ENCODE assay signal across 23 cellular contexts in the genomic region with DNA sequence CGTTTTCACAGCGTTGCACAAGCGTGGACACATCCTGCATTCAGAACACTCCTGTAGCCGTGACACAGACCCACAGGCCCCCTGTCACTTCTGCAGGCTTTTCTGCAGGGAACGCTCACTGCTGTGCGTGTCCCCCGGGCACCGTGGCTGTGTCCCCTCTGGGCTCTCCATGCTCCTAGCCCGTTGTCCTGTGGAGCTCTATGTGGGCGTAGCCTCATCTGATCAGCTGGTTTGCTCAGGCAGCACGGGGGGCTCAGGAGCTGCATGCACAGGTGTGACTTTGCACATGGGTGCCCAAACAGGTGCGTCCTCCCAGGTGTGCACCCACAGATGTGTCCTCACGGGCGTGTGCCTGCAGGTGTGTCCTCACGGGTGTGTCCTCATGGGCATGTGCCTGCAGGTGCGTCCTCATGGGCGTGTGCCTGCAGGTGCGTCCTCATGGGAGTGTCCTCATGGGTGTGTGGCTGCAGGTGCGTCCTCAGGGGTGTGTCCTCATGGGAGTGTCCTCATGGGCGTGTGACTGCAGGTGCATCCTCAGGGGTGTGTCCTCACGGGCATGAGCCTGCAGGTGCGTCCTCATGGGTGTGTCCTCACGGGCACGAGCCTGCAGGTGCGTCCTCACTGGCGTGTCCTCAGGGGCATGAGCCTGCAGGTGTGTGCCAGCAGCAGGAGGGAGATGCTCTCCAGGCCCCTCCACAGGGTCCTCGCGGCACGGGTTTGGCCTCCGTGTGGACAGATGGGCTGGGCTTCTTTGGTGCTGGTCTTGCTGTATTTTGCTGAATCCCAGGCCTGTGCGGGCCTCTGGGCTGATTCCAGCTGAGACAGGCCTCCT. TPM values are rescaled to one million over a fixed set of nuclear protein-coding genes. Genes with fewer than 3 reads are reported as not detected.
DNase-seq lines count a peak whose midpoint lies in the region; ATAC-seq and TF ChIP-seq lines count a peak whose summit lies in the region.
"Had no signal": no experiment of that assay in that cellular context is flagged by ENCODE, and none has a peak within 500 bp of the region (broad histone marks: within the 10 kb centered on the region; RNA-seq: fewer than 3 reads in every experiment).

No MANE protein-coding gene starts in this region.

- intact Hi-C loops in Right ventricle myocardium inferior (cut with DNase I) (no loop called here), Right ventricle myocardium superior (cut with DNase I) (no loop called here)

- H3K9me3 Mint-ChIP-seq in nephron progenitor cell: peaks cover 25% of the 10 kb centered on the region
- H3K9me3 Mint-ChIP-seq: CD4-positive, alpha-beta T cell; central memory CD8-positive, alpha-beta T cell; H9 had no signal

- H3K4me1 Mint-ChIP-seq in nephron progenitor cell: peaks cover 5% of the 10 kb centered on the region

- H3K36me3 Mint-ChIP-seq in nephron progenitor cell (ENCODE audit: low read depth): peaks cover 56% of the 10 kb centered on the region

- TF ChIP-seq CTCF in epithelial cell of esophagus (IDR thresholded peaks at IDR 0.05; ENCODE audit: insufficient read depth, low read depth, low read length, missing control alignments) (no peak), nephron progenitor cell (IDR thresholded peaks at IDR 0.05) (no peak)

- no peak overlapping the region for H3K27ac Mint-ChIP-seq in nephron progenitor cell
- H3K27ac Mint-ChIP-seq: CD4-positive, alpha-beta T cell had no signal

- ATAC-seq in Right ventricle myocardium inferior: no peak
- no peak for ATAC-seq in Right ventricle myocardium superior (ENCODE audit: poor library complexity)
- no peak for ATAC-seq in HG03159 (IDR thresholded peaks at IDR 0.05; ENCODE audit: unreplicated experiment)
- ATAC-seq: stimulated activated naive CD8-positive, alpha-beta T cell treated with anti-CD3 and anti-CD28 coated beads, Interleukin-15, Interleukin-2, amounts not matched to agents 100 U/mL and 50 U/mL, for 24 hours had no signal

- no peak overlapping the region for H3K4me3 ChIP-seq in epithelial cell of esophagus (ENCODE audit: low read length)
- H3K4me3 ChIP-seq: right atrium auricular region, tibial nerve had no signal

- DNase-seq in Right ventricle myocardium inferior (ENCODE audit: missing footprints) (peak; percentile 49), Right ventricle myocardium superior (no peak), NCI-H526 (lab: John Stamatoyannopoulos, UW) (peak; percentile 84 to 86), epithelial cell of esophagus (ENCODE audit: low read depth) (peak; percentile 68), ecto neural progenitor cell (ENCODE audit: low spot score) (no peak), nephron progenitor cell (no peak), HT-29 (ENCODE audit: low spot score) (no peak)
- DNase-seq: activated CD4-positive, alpha-beta T cell treated with anti-CD3 and anti-CD28 coated beads for 48 hours; activated CD8-positive, alpha-beta memory T cell treated with anti-CD3 and anti-CD28 coated beads, Interleukin-2, amount 50 U/mL, for 4 hours; activated gamma-delta T cell; amygdala; CD4-positive, alpha-beta T cell; effector memory CD4-positive, alpha-beta T cell; H9; head of caudate nucleus; KG1; NCI-H524 treated with DMSO at 0.1 percent for 48 hours; occipital lobe; stimulated activated naive CD8-positive, alpha-beta T cell treated with anti-CD3 and anti-CD28 coated beads, Interleukin-15, Interleukin-2, amounts not matched to agents 100 U/mL and 50 U/mL, for 24 hours had no signal

- no peak overlapping the region for H3K4me3 Mint-ChIP-seq in nephron progenitor cell
- H3K4me3 Mint-ChIP-seq: CD4-positive, alpha-beta T cell; central memory CD8-positive, alpha-beta T cell; H9 had no signal

- no peaks in the 10 kb centered on the region for H3K27me3 Mint-ChIP-seq in nephron progenitor cell (ENCODE audit: low read depth, poor library complexity)
- H3K27me3 Mint-ChIP-seq: CD4-positive, alpha-beta T cell; central memory CD8-positive, alpha-beta T cell had no signal

RNA-seq across cellular contexts. Expression of a gene that starts 17.5 kb away (rescaled TPM):
- total RNA-seq in Right ventricle myocardium inferior (192 TPM), Right ventricle myocardium superior (191 TPM)
- total RNA-seq in HT-29 (2014; rRNA removed; shearing (Covaris generic)): 120 and 136 TPM in 2 replicates

RNA-seq across cellular contexts. Expression of a gene that starts 37.5 kb away (rescaled TPM):
- total RNA-seq in Right ventricle myocardium inferior (1,081 TPM), Right ventricle myocardium superior (1,011 TPM)
- total RNA-seq in HT-29 (2014; rRNA removed; shearing (Covaris generic)): 267 and 274 TPM in 2 replicates

RNA-seq across cellular contexts. Expression of a gene that starts 38.8 kb away (rescaled TPM):
- total RNA-seq in Right ventricle myocardium inferior (2.4 TPM), Right ventricle myocardium superior (1.9 TPM)
- not detected in 2 replicates for total RNA-seq in HT-29 (2014; rRNA removed; shearing (Covaris generic))

RNA-seq across cellular contexts. Expression of a gene that starts 49.6 kb away (rescaled TPM):
- 82.0 TPM for total RNA-seq in Right ventricle myocardium inferior
- total RNA-seq in Right ventricle myocardium superior: 71.8 TPM
- total RNA-seq in HT-29 (2014; rRNA removed; shearing (Covaris generic)): 667 and 791 TPM in 2 replicates

RNA-seq across cellular contexts. Expression of a gene that starts 53.9 kb away (rescaled TPM):
- total RNA-seq in Right ventricle myocardium inferior: 6.4 TPM
- 6.2 TPM for total RNA-seq in Right ventricle myocardium superior
- 112 and 140 TPM in 2 replicates for total RNA-seq in HT-29 (2014; rRNA removed; shearing (Covaris generic))

Comparison
In these comparisons a context has a peak if more than half of its experiments do, and no peak if none do; other contexts are left out.
1. DNase-seq: peak in Right ventricle myocardium inferior (single experiment), NCI-H526 (2 of 2) and epithelial cell of esophagus (single experiment); none in Right ventricle myocardium superior (single experiment), ecto neural progenitor cell (single experiment), nephron progenitor cell (single experiment) and HT-29 (single experiment).